ENCODE assay signal across 1 cellular context in the genomic region with DNA sequence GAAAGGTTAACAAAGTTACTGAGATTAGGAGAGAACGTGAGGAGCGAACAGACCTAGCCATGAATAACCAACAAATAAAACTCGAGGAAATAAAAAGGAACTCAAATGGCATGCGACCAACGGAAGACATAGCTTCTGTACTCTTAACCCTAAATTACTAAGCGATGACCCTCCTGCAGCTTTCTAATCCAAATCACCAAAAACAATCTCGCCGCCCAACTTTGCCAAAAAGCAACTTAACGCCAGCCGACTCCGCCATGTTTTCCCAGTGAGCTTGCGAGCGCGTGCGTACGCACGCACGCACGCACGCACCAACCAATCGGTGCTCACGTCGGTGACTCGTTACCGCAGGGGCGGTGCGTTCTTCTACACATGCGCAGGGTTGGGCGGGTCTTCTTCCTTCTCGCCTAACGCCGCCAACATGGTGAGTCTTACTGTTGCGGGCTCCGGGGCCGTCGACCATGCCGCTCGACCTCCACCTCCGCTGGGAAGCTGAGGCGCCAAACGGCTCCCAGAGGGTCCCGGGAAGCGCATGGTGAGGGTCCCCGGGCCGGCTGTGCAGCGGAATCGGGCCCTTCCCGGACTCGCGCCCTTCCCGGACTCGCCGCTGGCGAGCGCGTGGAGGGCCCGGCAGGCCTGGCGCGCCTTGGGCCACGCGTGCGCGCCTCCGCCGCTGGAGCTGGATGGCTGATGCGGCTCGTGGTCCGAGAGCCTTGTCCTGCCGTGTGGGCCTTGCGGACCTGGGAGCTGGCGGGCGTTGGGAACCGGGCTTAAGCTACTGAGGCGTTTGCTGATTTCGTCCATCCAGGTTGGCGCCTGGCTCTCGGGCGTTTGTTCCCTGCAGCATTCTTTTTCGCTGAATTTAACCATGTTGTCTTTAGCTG.
TF ChIP-seq lines count a peak whose summit lies in the region.

Gene RPL14, plus strand, starts transcription at position 400 of the 884 bp plus-strand sequence. Its CDS starts 133 bp downstream, at position 533.

TF ChIP-seq in HEK293, 187 proteins besides CTCF, POLR2A, EP300 and RAD21 (continued from another document and continues in another):
- TF ChIP-seq PBX3 (CRISPR knock-in tag; IDR thresholded peaks at IDR 0.05) (0 out of 2 replicates have a peak, but pooled peaks have one; percentile 58), ZNF830 (tag by site-specific recombination; IDR thresholded peaks at IDR 0.05; ENCODE audit: low read depth) (no peak), PATZ1 (tag by site-specific recombination; IDR thresholded peaks at IDR 0.05) (no peak), ZNF23 (tag by site-specific recombination; IDR thresholded peaks at IDR 0.05; ENCODE audit: borderline replicate concordance) (no peak), ZBTB7A (tag by site-specific recombination; IDR thresholded peaks at IDR 0.05; ENCODE audit: low read depth) (no peak), ZNF837 (tag by site-specific recombination; IDR thresholded peaks at IDR 0.05) (no peak), ZNF704 (tag by site-specific recombination; IDR thresholded peaks at IDR 0.05) (no peak), ZIC2 (tag by site-specific recombination; IDR thresholded peaks at IDR 0.05) (no peak), ZNF174 (tag by site-specific recombination; IDR thresholded peaks at IDR 0.05) (no peak), ZNF621 (tag by site-specific recombination; IDR thresholded peaks at IDR 0.05) (no peak), SP2 (tag by site-specific recombination; IDR thresholded peaks at IDR 0.05) (peak; percentile 76), ZNF426 (tag by site-specific recombination; IDR thresholded peaks at IDR 0.05) (no peak), RBAK (tag by site-specific recombination; IDR thresholded peaks at IDR 0.05) (no peak), SALL2 (tag by site-specific recombination; IDR thresholded peaks at IDR 0.05; ENCODE audit: borderline replicate concordance) (no peak), ZNF624 (tag by site-specific recombination; IDR thresholded peaks at IDR 0.05) (no peak), ZNF530 (tag by site-specific recombination; IDR thresholded peaks at IDR 0.05; ENCODE audit: low read depth) (no peak), ZNF184 (tag by site-specific recombination; IDR thresholded peaks at IDR 0.05) (no peak), WT1 (tag by site-specific recombination; IDR thresholded peaks at IDR 0.05) (no peak), ZNF768 (tag by site-specific recombination; IDR thresholded peaks at IDR 0.05) (no peak), IKZF3 (tag by site-specific recombination; IDR thresholded peaks at IDR 0.05) (no peak), ZNF302 (tag by site-specific recombination; IDR thresholded peaks at IDR 0.05; ENCODE audit: low read depth) (no peak), ZNF324 (tag by site-specific recombination; IDR thresholded peaks at IDR 0.05) (no peak), ZNF354C (tag by site-specific recombination; IDR thresholded peaks at IDR 0.05; ENCODE audit: borderline replicate concordance, low read depth) (no peak), KLF17 (tag by site-specific recombination; IDR thresholded peaks at IDR 0.05) (no peak), ZNF423 (tag by site-specific recombination; IDR thresholded peaks at IDR 0.05) (no peak), ZBTB17 (tag by site-specific recombination; IDR thresholded peaks at IDR 0.05) (no peak), ZNF2 (tag by site-specific recombination; IDR thresholded peaks at IDR 0.05) (no peak), HIC1 (tag by site-specific recombination; IDR thresholded peaks at IDR 0.05) (no peak), ZNF391 (tag by site-specific recombination; IDR thresholded peaks at IDR 0.05; ENCODE audit: borderline replicate concordance, low read depth) (no peak), ZNF341 (tag by site-specific recombination; IDR thresholded peaks at IDR 0.05; ENCODE audit: low read depth) (no peak), GLIS2 (tag by site-specific recombination; IDR thresholded peaks at IDR 0.05) (no peak)
- TF ChIP-seq, protein P1, sequence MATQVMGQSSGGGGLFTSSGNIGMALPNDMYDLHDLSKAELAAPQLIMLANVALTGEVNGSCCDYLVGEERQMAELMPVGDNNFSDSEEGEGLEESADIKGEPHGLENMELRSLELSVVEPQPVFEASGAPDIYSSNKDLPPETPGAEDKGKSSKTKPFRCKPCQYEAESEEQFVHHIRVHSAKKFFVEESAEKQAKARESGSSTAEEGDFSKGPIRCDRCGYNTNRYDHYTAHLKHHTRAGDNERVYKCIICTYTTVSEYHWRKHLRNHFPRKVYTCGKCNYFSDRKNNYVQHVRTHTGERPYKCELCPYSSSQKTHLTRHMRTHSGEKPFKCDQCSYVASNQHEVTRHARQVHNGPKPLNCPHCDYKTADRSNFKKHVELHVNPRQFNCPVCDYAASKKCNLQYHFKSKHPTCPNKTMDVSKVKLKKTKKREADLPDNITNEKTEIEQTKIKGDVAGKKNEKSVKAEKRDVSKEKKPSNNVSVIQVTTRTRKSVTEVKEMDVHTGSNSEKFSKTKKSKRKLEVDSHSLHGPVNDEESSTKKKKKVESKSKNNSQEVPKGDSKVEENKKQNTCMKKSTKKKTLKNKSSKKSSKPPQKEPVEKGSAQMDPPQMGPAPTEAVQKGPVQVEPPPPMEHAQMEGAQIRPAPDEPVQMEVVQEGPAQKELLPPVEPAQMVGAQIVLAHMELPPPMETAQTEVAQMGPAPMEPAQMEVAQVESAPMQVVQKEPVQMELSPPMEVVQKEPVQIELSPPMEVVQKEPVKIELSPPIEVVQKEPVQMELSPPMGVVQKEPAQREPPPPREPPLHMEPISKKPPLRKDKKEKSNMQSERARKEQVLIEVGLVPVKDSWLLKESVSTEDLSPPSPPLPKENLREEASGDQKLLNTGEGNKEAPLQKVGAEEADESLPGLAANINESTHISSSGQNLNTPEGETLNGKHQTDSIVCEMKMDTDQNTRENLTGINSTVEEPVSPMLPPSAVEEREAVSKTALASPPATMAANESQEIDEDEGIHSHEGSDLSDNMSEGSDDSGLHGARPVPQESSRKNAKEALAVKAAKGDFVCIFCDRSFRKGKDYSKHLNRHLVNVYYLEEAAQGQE (tag by site-specific recombination; IDR thresholded peaks at IDR 0.05) = no peak
- TF ChIP-seq, protein P2, sequence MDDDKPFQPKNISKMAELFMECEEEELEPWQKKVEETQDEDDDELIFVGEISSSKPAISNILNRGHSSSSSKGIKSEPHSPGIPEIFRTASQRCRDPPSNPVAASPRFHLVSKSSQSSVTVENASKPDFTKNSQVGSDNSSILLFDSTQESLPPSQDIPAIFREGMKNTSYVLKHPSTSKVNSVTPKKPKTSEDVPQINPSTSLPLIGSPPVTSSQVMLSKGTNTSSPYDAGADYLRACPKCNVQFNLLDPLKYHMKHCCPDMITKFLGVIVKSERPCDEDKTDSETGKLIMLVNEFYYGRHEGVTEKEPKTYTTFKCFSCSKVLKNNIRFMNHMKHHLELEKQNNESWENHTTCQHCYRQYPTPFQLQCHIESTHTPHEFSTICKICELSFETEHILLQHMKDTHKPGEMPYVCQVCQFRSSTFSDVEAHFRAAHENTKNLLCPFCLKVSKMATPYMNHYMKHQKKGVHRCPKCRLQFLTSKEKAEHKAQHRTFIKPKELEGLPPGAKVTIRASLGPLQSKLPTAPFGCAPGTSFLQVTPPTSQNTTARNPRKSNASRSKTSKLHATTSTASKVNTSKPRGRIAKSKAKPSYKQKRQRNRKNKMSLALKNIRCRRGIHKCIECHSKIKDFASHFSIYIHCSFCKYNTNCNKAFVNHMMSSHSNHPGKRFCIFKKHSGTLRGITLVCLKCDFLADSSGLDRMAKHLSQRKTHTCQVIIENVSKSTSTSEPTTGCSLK (tag by site-specific recombination; IDR thresholded peaks at IDR 0.05) = no peak
- TF ChIP-seq, protein P3, sequence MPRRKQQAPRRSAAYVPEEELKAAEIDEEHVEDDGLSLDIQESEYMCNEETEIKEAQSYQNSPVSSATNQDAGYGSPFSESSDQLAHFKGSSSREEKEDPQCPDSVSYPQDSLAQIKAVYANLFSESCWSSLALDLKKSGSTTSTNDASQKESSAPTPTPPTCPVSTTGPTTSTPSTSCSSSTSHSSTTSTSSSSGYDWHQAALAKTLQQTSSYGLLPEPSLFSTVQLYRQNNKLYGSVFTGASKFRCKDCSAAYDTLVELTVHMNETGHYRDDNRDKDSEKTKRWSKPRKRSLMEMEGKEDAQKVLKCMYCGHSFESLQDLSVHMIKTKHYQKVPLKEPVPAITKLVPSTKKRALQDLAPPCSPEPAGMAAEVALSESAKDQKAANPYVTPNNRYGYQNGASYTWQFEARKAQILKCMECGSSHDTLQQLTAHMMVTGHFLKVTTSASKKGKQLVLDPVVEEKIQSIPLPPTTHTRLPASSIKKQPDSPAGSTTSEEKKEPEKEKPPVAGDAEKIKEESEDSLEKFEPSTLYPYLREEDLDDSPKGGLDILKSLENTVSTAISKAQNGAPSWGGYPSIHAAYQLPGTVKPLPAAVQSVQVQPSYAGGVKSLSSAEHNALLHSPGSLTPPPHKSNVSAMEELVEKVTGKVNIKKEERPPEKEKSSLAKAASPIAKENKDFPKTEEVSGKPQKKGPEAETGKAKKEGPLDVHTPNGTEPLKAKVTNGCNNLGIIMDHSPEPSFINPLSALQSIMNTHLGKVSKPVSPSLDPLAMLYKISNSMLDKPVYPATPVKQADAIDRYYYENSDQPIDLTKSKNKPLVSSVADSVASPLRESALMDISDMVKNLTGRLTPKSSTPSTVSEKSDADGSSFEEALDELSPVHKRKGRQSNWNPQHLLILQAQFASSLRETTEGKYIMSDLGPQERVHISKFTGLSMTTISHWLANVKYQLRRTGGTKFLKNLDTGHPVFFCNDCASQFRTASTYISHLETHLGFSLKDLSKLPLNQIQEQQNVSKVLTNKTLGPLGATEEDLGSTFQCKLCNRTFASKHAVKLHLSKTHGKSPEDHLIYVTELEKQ (tag by site-specific recombination; IDR thresholded peaks at IDR 0.05; ENCODE audit: borderline replicate concordance) = no peak
- TF ChIP-seq, protein P4, sequence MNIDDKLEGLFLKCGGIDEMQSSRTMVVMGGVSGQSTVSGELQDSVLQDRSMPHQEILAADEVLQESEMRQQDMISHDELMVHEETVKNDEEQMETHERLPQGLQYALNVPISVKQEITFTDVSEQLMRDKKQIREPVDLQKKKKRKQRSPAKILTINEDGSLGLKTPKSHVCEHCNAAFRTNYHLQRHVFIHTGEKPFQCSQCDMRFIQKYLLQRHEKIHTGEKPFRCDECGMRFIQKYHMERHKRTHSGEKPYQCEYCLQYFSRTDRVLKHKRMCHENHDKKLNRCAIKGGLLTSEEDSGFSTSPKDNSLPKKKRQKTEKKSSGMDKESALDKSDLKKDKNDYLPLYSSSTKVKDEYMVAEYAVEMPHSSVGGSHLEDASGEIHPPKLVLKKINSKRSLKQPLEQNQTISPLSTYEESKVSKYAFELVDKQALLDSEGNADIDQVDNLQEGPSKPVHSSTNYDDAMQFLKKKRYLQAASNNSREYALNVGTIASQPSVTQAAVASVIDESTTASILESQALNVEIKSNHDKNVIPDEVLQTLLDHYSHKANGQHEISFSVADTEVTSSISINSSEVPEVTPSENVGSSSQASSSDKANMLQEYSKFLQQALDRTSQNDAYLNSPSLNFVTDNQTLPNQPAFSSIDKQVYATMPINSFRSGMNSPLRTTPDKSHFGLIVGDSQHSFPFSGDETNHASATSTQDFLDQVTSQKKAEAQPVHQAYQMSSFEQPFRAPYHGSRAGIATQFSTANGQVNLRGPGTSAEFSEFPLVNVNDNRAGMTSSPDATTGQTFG (tag by site-specific recombination; IDR thresholded peaks at IDR 0.05; ENCODE audit: borderline replicate concordance) = no peak
